ENCODE assay signal across 14 cellular contexts in the genomic region with DNA sequence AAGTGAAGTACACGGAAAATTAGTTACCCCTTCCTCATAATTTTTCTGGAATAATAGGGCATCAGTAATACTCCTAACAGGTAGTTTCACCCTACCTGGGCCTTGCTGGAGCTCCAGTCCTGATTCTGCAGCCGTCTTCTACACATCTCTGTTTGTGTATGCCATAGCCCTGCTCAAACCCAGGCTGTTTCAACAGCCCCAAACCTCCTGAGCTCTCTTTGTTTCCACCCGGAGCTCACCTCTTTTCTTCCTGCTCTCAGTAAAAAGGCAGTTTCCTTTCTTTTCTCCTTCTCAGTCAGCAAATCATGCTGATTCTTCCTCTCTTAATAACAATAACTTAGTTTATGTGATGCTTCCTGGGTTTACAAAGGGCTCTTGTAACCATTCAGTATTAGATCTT.
A peak's percentile ranks its signal among the peaks of the same experiment; 100 is the strongest.
DNase-seq lines count a peak whose midpoint lies in the region; ATAC-seq, FAIRE-seq and TF ChIP-seq lines count a peak whose summit lies in the region.
"Had no signal": no experiment of that assay in that cellular context is flagged by ENCODE, and none has a peak within 500 bp of the region (broad histone marks: within the 10 kb centered on the region; RNA-seq: fewer than 3 reads in every experiment).

No MANE protein-coding gene starts in this region.

- H4K20me1 ChIP-seq in GM23338 (replicated peaks; ENCODE audit: insufficient read depth), result no peaks in the 10 kb centered on the region
- H4K20me1 ChIP-seq in astrocyte (ENCODE audit: insufficient read depth, low read length), result no peaks in the 10 kb centered on the region

- DNase-seq in GM23338 (ENCODE audit: low spot score) (peak; percentile 19), astrocyte (ENCODE audit: low read depth) (no peak), prostate gland (ENCODE audit: low spot score) (no peak), NCI-H187 treated with DMSO at 0.1 percent for 48 hours (lab: John Stamatoyannopoulos, UW) (no peak)
- DNase-seq: BE2C; CD4-positive, alpha-beta memory T cell; DMS153; H7 had no signal

- H2AFZ ChIP-seq in GM23338 (peak overlapping the region; percentile 24; the same call in 1 of the 2 replicates), astrocyte (ENCODE audit: low read depth, low read length) (no peak overlapping the region)

- FAIRE-seq in astrocyte (lab: Jason Lieb, UNC), result no peak
- FAIRE-seq: A549 had no signal

- 0 out of 2 replicates have a peak, but pooled peaks cover 3% of the 10 kb centered on the region for H3K9me2 ChIP-seq in GM23338 (ENCODE audit: insufficient read depth)

- H3K9me3 Mint-ChIP-seq in GM23338 (no peaks in the 10 kb centered on the region), astrocyte (ENCODE audit: unreplicated experiment) (peaks cover 4% of the 10 kb centered on the region)
- H3K9me3 Mint-ChIP-seq: CD4-positive, alpha-beta memory T cell; IgD-negative memory B cell had no signal

- peak; percentile 68 for ATAC-seq in GM23338
- no peak for ATAC-seq in GM18873 (IDR thresholded peaks at IDR 0.05; ENCODE audit: low FRiP score, unreplicated experiment)
- ATAC-seq: A549 had no signal

- H3K4me3 Mint-ChIP-seq in GM23338 (peak overlapping the region; percentile 3; the same call in 1 of the 3 replicates), astrocyte (ENCODE audit: unreplicated experiment) (no peak overlapping the region)
- H3K4me3 Mint-ChIP-seq: IgD-negative memory B cell had no signal

- H3K4me2 ChIP-seq in GM23338, result peak overlapping the region; percentile 15
- H3K4me2 ChIP-seq in astrocyte (ENCODE audit: low read length), result no peak overlapping the region
- H3K4me2 ChIP-seq: A549 had no signal

- H3K4me3 ChIP-seq in GM23338, result no peak overlapping the region
- H3K4me3 ChIP-seq in HUES64 (ENCODE audit: low read length), result no peak overlapping the region
- no peak overlapping the region for H3K4me3 ChIP-seq in astrocyte (ENCODE audit: insufficient read depth, low read depth, low read length)
- no peak overlapping the region for H3K4me3 ChIP-seq in iPS-20b (ENCODE audit: low read length)
- no peak overlapping the region for H3K4me3 ChIP-seq in prostate gland
- H3K4me3 ChIP-seq: A549 had no signal

- no peak for TF ChIP-seq CTCF in GM23338 (conservative IDR thresholded peaks at IDR 0.05; ENCODE audit: low read depth in 2 of 2)
- TF ChIP-seq CTCF in astrocyte (IDR thresholded peaks at IDR 0.05; ENCODE audit: insufficient read depth, low read depth, low read length), result no peak
- TF ChIP-seq CTCF in prostate gland (IDR thresholded peaks at IDR 0.05), result no peak

- H3K79me2 ChIP-seq in GM23338 (replicated peaks; ENCODE audit: insufficient read depth) (no peaks in the 10 kb centered on the region), astrocyte (ENCODE audit: insufficient read depth, low read length) (no peaks in the 10 kb centered on the region)

- WGBS in HUES64, result 68% methylated on average over 3 of the region's 3 CpGs
- 94% methylated on average over 3 of the region's 3 CpGs for WGBS in prostate gland

- H3K9ac ChIP-seq in HUES64 (ENCODE audit: low read depth, low read length) (peak overlapping the region; percentile 20; the same call in 1 of the 2 replicates), astrocyte (ENCODE audit: low read length) (no peak overlapping the region), iPS-20b (ENCODE audit: low read depth, low read length) (peak overlapping the region; percentile 11; the same call in 1 of the 2 replicates)

- peaks cover 45% of the 10 kb centered on the region for H3K4me1 Mint-ChIP-seq in GM23338
- peaks cover 48% of the 10 kb centered on the region for H3K4me1 Mint-ChIP-seq in astrocyte (ENCODE audit: low read depth, unreplicated experiment)

- peak overlapping the region; percentile 33 for H3K27ac Mint-ChIP-seq in GM23338
- H3K27ac Mint-ChIP-seq in astrocyte (ENCODE audit: unreplicated experiment), result peak overlapping the region; percentile 14

- H3K27me3 Mint-ChIP-seq in GM23338 (ENCODE audit: insufficient read depth, low read depth, poor library complexity) (peaks cover 7% of the 10 kb centered on the region), astrocyte (ENCODE audit: low read depth, unreplicated experiment) (peaks cover 4% of the 10 kb centered on the region)

- H3K9me3 ChIP-seq in HUES64 (ENCODE audit: insufficient read depth, low read depth, low read length) (no peaks in the 10 kb centered on the region), astrocyte (ENCODE audit: insufficient read depth, low read depth, low read length) (no peaks in the 10 kb centered on the region), iPS-20b (ENCODE audit: insufficient read depth, low read depth, low read length) (no peaks in the 10 kb centered on the region), prostate gland (no peaks in the 10 kb centered on the region)
- H3K9me3 ChIP-seq: A549 had no signal

- H3F3A ChIP-seq in GM23338 (replicated peaks; ENCODE audit: low read depth), result no peaks in the 10 kb centered on the region

- H3K27ac ChIP-seq in GM23338 (ENCODE audit: low read depth), result peak overlapping the region; percentile 43
- H3K27ac ChIP-seq in HUES64 (ENCODE audit: low read depth, low read length), result no peak overlapping the region
- H3K27ac ChIP-seq in astrocyte (ENCODE audit: low read depth, low read length), result no peak overlapping the region
- H3K27ac ChIP-seq in iPS-20b (ENCODE audit: low read length), result no peak overlapping the region
- H3K27ac ChIP-seq in prostate gland, result no peak overlapping the region
- H3K27ac ChIP-seq: A549, C4-2B had no signal

- H3K36me3 ChIP-seq in GM23338 (ENCODE audit: insufficient read depth) (no peaks in the 10 kb centered on the region), HUES64 (ENCODE audit: insufficient read depth, low read length) (no peaks in the 10 kb centered on the region), astrocyte (ENCODE audit: insufficient read depth, low read length) (no peaks in the 10 kb centered on the region), iPS-20b (ENCODE audit: insufficient read depth, low read depth, low read length) (no peaks in the 10 kb centered on the region), prostate gland (no peaks in the 10 kb centered on the region)
- H3K36me3 ChIP-seq: BE2C had no signal

- no peak for TF ChIP-seq POLR2A in prostate gland (IDR thresholded peaks at IDR 0.05)

- H3K36me3 Mint-ChIP-seq in GM23338 (ENCODE audit: low read depth) (no peaks in the 10 kb centered on the region), astrocyte (ENCODE audit: low read depth, unreplicated experiment) (no peaks in the 10 kb centered on the region)
- H3K36me3 Mint-ChIP-seq: CD4-positive, alpha-beta memory T cell had no signal

- H3K4me1 ChIP-seq in GM23338 (ENCODE audit: insufficient read depth), result peaks cover 26% of the 10 kb centered on the region
- peaks cover 33% of the 10 kb centered on the region for H3K4me1 ChIP-seq in HUES64 (ENCODE audit: insufficient read depth, low read length)
- peaks cover 16% of the 10 kb centered on the region for H3K4me1 ChIP-seq in astrocyte (ENCODE audit: insufficient read depth, low read length)
- H3K4me1 ChIP-seq in iPS-20b (ENCODE audit: insufficient read depth, low read length), result peaks cover 19% of the 10 kb centered on the region; the same call in 1 of the 2 replicates
- H3K4me1 ChIP-seq in prostate gland (replicated peaks), result no peaks in the 10 kb centered on the region
- H3K4me1 ChIP-seq: BE2C had no signal

- no peaks in the 10 kb centered on the region for H3K27me3 ChIP-seq in GM23338 (ENCODE audit: insufficient read depth)
- no peaks in the 10 kb centered on the region for H3K27me3 ChIP-seq in HUES64 (ENCODE audit: insufficient read depth, low read length)
- no peaks in the 10 kb centered on the region for H3K27me3 ChIP-seq in astrocyte (ENCODE audit: insufficient read depth, low read length)
- no peaks in the 10 kb centered on the region for H3K27me3 ChIP-seq in iPS-20b (ENCODE audit: insufficient read depth, low read length)
- H3K27me3 ChIP-seq in prostate gland (replicated peaks; ENCODE audit: insufficient read depth), result no peaks in the 10 kb centered on the region
- H3K27me3 ChIP-seq: BE2C had no signal

- intact Hi-C loops in prostate gland (cut with DNase I), result loop anchor here (10.0 kb wide), 1 partner anchor 349 kb away; no protein-coding TSS in a partner anchor

TF ChIP-seq in GM23338, 12 proteins besides CTCF, POLR2A, EP300 and RAD21 (continues in another document):
- no peak for TF ChIP-seq ZNF331 (CRISPR knock-in tag; IDR thresholded peaks at IDR 0.05; ENCODE audit: low read depth)
- TF ChIP-seq, protein P1, sequence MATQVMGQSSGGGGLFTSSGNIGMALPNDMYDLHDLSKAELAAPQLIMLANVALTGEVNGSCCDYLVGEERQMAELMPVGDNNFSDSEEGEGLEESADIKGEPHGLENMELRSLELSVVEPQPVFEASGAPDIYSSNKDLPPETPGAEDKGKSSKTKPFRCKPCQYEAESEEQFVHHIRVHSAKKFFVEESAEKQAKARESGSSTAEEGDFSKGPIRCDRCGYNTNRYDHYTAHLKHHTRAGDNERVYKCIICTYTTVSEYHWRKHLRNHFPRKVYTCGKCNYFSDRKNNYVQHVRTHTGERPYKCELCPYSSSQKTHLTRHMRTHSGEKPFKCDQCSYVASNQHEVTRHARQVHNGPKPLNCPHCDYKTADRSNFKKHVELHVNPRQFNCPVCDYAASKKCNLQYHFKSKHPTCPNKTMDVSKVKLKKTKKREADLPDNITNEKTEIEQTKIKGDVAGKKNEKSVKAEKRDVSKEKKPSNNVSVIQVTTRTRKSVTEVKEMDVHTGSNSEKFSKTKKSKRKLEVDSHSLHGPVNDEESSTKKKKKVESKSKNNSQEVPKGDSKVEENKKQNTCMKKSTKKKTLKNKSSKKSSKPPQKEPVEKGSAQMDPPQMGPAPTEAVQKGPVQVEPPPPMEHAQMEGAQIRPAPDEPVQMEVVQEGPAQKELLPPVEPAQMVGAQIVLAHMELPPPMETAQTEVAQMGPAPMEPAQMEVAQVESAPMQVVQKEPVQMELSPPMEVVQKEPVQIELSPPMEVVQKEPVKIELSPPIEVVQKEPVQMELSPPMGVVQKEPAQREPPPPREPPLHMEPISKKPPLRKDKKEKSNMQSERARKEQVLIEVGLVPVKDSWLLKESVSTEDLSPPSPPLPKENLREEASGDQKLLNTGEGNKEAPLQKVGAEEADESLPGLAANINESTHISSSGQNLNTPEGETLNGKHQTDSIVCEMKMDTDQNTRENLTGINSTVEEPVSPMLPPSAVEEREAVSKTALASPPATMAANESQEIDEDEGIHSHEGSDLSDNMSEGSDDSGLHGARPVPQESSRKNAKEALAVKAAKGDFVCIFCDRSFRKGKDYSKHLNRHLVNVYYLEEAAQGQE (IDR thresholded peaks at IDR 0.05; ENCODE audit: unreplicated experiment), result no peak
- no peak for TF ChIP-seq ZNF114 (CRISPR knock-in tag; IDR thresholded peaks at IDR 0.05)
